ENCODE assay signal across 11 cellular contexts in genomic region chr10:95360122-95360715, GRCh38.
DNase-seq lines count a peak whose midpoint lies in the region; ATAC-seq, FAIRE-seq and TF ChIP-seq lines count a peak whose summit lies in the region.
"Had no signal": no experiment of that assay in that cellular context is flagged by ENCODE, and none has a peak within 500 bp of the region (broad histone marks: within the 10 kb centered on the region; RNA-seq: fewer than 3 reads in every experiment).

No MANE protein-coding gene starts in this region.

- TF ChIP-seq POLR2A in GM12892 (IDR thresholded peaks at IDR 0.05; ENCODE audit: low read depth, low read length) = no peak

- TF ChIP-seq CTCF in GM10266 (IDR thresholded peaks at IDR 0.05; ENCODE audit: control insufficient read depth, insufficient read depth, low read depth, missing control alignments) (no peak), D721Med (IDR thresholded peaks at IDR 0.05; ENCODE audit: insufficient read depth, missing control alignments) (no peak)

- ATAC-seq in HG02642 (IDR thresholded peaks at IDR 0.05; ENCODE audit: poor library complexity, unreplicated experiment) = peak; percentile 59
- ATAC-seq: stimulated activated naive CD8-positive, alpha-beta T cell treated with anti-CD3 and anti-CD28 coated beads, Interleukin-15, amount 100 ng/mL, for 72 hours had no signal

- FAIRE-seq in GM12892 (lab: Jason Lieb, UNC) (peak; percentile 17), D721Med (lab: Jason Lieb, UNC) (no peak)
- FAIRE-seq: islet of Langerhans had no signal

- in situ Hi-C loops in SK-MEL-5 (cut with HindIII; ENCODE audit: low pct_unique_long_range_greater_than_20kb, low sequenced_read_pairs) = no loop called here

- no peak for DNase-seq in GM12892 (ENCODE audit: insufficient read length)
- peak; percentile 41 for DNase-seq in SK-MEL-5 (ENCODE audit: low read depth, low spot score)
- DNase-seq in iris pigment epithelial cell (ENCODE audit: low read depth) = peak; percentile 40
- DNase-seq in GM19240 (ENCODE audit: insufficient read length, low spot score) = no peak
- no peak for DNase-seq in GM10266 (ENCODE audit: extremely low spot score)
- no peak for DNase-seq in GM03348 (ENCODE audit: low spot score)
- DNase-seq in D721Med (ENCODE audit: insufficient read length, low spot score) = no peak
- DNase-seq: activated CD4-positive, alpha-beta T cell treated with anti-CD3 and anti-CD28 coated beads, Interleukin-2, amount 50 U/mL, for 1 hour; stimulated activated naive CD8-positive, alpha-beta T cell treated with anti-CD3 and anti-CD28 coated beads, Interleukin-15, amount 100 ng/mL, for 72 hours had no signal

Comparison
In these comparisons a context has a peak if more than half of its experiments do, and no peak if none do; other contexts are left out.
1. DNase-seq: peak in SK-MEL-5 (single experiment) and iris pigment epithelial cell (single experiment); none in GM12892 (single experiment), GM19240 (single experiment), GM10266 (single experiment), GM03348 (single experiment) and D721Med (single experiment).